8 cellular contexts compared by ENCODE assay signal in genomic region chr19:54674021-54674617, GRCh38. TPM values are rescaled to one million over a fixed set of nuclear protein-coding genes. Genes with fewer than 3 reads are reported as not detected.
A peak's percentile ranks its signal among the peaks of the same experiment; 100 is the strongest.
DNase-seq lines count a peak whose midpoint lies in the region; ATAC-seq and TF ChIP-seq lines count a peak whose summit lies in the region.

No MANE protein-coding gene starts in this region.

- peak; percentile 14 to 15 for DNase-seq in NCI-H2081 (lab: John Stamatoyannopoulos, UW)
- DNase-seq in NCI-H2081 treated with DMSO at 0.1 percent for 48 hours (lab: John Stamatoyannopoulos, UW): no peak
- peak; percentile 69 for DNase-seq in NCI-H1105 treated with DMSO at 0.1 percent for 48 hours (lab: John Stamatoyannopoulos, UW)
- peak in 1 of 2 donors; percentile 36 for DNase-seq in memory B cell (ENCODE audit: low spot score in 2 of 2)
- no peak for DNase-seq in ureter (ENCODE audit: low spot score)
- DNase-seq in NCI-H524 treated with DMSO at 0.1 percent for 48 hours (lab: John Stamatoyannopoulos, UW): no peak

- peaks cover 7% of the 10 kb centered on the region for H3K9me3 Mint-ChIP-seq in memory B cell

- peaks cover 13% of the 10 kb centered on the region for H3K27me3 Mint-ChIP-seq in memory B cell

- no peak overlapping the region for H3K27ac Mint-ChIP-seq in memory B cell

- no peak overlapping the region for H3K4me3 Mint-ChIP-seq in memory B cell

- no peaks in the 10 kb centered on the region for H3K36me3 Mint-ChIP-seq in memory B cell

- peak; percentile 24 for ATAC-seq in memory B cell (ENCODE audit: low read depth)
- no peak for ATAC-seq in GM19467 (IDR thresholded peaks at IDR 0.05; ENCODE audit: unreplicated experiment)

- peak; percentile 20; the same call in 1 of the 2 replicates for TF ChIP-seq CTCF in WI38 (IDR thresholded peaks at IDR 0.05; ENCODE audit: low read depth, low read length)

- no peak overlapping the region for H3K4me3 ChIP-seq in WI38 (ENCODE audit: low read depth, low read length)

- peaks cover 2% of the 10 kb centered on the region for H3K4me1 Mint-ChIP-seq in memory B cell

RNA-seq across cellular contexts. Expression of gene LILRB4, which starts 11.3 kb away (rescaled TPM):
- 3.1 TPM for total RNA-seq in ureter

RNA-seq across cellular contexts. Expression of gene LILRB1, which starts 43.8 kb away (rescaled TPM):
- total RNA-seq in ureter: 2.7 TPM

RNA-seq across cellular contexts. Expression of gene KIR3DL3, which starts 50.1 kb away (rescaled TPM):
- not detected for total RNA-seq in ureter

Comparison
In these comparisons a context has a peak if more than half of its experiments do, and no peak if none do; other contexts are left out.
1. DNase-seq: peak in NCI-H2081 (2 of 2) and NCI-H1105 treated with DMSO at 0.1 percent for 48 hours (single experiment); none in NCI-H2081 treated with DMSO at 0.1 percent for 48 hours (single experiment), ureter (single experiment) and NCI-H524 treated with DMSO at 0.1 percent for 48 hours (single experiment).